Comparison of ENCODE assay signal across 8 cellular contexts in the genomic region with DNA sequence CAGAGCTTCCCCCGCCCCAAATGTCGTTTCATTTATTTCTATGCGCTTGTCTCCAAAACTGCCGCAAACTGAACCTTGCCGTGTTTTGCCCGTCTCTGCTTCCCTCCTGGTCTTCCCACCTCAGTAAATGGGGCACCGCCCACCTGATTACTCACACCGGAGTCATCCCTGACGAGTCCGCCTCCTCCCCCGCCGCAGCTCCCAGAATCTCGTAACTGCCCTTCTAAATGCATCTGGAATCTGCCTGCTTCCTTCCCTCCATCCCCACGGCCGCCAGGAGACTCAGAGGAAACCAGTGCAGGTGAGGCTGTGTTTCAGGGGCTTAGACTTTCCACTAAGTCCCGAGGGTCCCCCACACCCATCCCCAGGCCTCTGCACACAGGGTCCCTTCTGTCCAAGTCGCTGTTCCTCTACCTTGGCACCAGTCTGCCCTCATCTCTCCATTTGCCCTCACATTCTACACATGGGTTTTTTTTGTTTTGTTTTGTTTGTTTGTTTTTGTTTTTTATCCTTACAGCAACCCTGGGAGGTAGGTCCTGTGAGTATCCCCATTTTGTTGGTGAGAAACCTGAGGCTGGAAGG.
DNase-seq lines count a peak whose midpoint lies in the region; ATAC-seq and TF ChIP-seq lines count a peak whose summit lies in the region.

No MANE protein-coding gene starts in this region.

- H3K9me3 ChIP-seq in IMR-90 (ENCODE audit: control insufficient read depth, insufficient read depth, low read length) = peaks cover 7% of the 10 kb centered on the region; the same call in 1 of the 2 replicates
- H3K9me3 ChIP-seq in naive thymus-derived CD4-positive, alpha-beta T cell (ENCODE audit: control insufficient read depth in 2 of 3, low read length in 3 of 3) = no peaks in the 10 kb centered on the region

- H3K4me1 Mint-ChIP-seq in nephron progenitor cell = peaks cover 19% of the 10 kb centered on the region
- H3K4me1 Mint-ChIP-seq in naive thymus-derived CD4-positive, alpha-beta T cell = no peaks in the 10 kb centered on the region

- WGBS in IMR-90 (ENCODE audit: extremely low coverage in 2 of 2, insufficient read length in 1 of 2), 2 experiments = 37% methylated on average over 2 of the region's 17 CpGs; no CpG with 5 or more reads in 1 of the 2 experiments

- 0 out of 2 replicates have a peak overlapping the region, but pooled peaks have one; percentile 14 for H2BK20ac ChIP-seq in IMR-90 (ENCODE audit: low read depth, low read length)

- H4K91ac ChIP-seq in IMR-90 (ENCODE audit: insufficient read depth, low read depth, low read length) = no peak overlapping the region

- no peak overlapping the region for H2BK120ac ChIP-seq in IMR-90 (ENCODE audit: low read depth, low read length)

- ATAC-seq in IMR-90 (ENCODE audit: low read depth) = peak; percentile 82
- ATAC-seq in naive thymus-derived CD4-positive, alpha-beta T cell = no peak
- no peak for ATAC-seq in HG03196 (IDR thresholded peaks at IDR 0.05; ENCODE audit: unreplicated experiment)

- no peaks in the 10 kb centered on the region for H3K9me1 ChIP-seq in IMR-90 (ENCODE audit: insufficient read depth, low read length)

- CTCF ChIA-PET in IMR-90 (lab: Yijun Ruan, JAX) = no interaction called here
- CTCF ChIA-PET in naive thymus-derived CD4-positive, alpha-beta T cell (lab: Charles Lee) = no interaction called here

- H3K4me3 ChIP-seq in IMR-90 (ENCODE audit: insufficient read depth, low read depth, low read length) = no peak overlapping the region
- H3K4me3 ChIP-seq in naive thymus-derived CD4-positive, alpha-beta T cell (ENCODE audit: low read length) = no peak overlapping the region

- no peaks in the 10 kb centered on the region for H3K36me3 ChIP-seq in IMR-90 (ENCODE audit: control insufficient read depth, insufficient read depth, low read length)
- no peaks in the 10 kb centered on the region for H3K36me3 ChIP-seq in naive thymus-derived CD4-positive, alpha-beta T cell (ENCODE audit: control insufficient read depth in 2 of 3, insufficient read depth in 3 of 3, low read length in 3 of 3)

- H3K18ac ChIP-seq in IMR-90 (ENCODE audit: low read depth, low read length) = no peak overlapping the region

- POLR2A ChIA-PET in IMR-90 (lab: Charles Lee; ENCODE audit: unreplicated experiment) = no interaction called here
- POLR2A ChIA-PET in naive thymus-derived CD4-positive, alpha-beta T cell (lab: Charles Lee) = no interaction called here

- no peak overlapping the region for H3K23ac ChIP-seq in IMR-90 (ENCODE audit: low read depth, low read length)

- H3K27ac ChIP-seq in IMR-90 (ENCODE audit: insufficient read depth, low read length) (no peak overlapping the region), caudate nucleus (ENCODE audit: low read depth, low read length) (no peak overlapping the region)
- H3K27ac ChIP-seq in naive thymus-derived CD4-positive, alpha-beta T cell (ENCODE audit: low read depth, low read length) = no peak overlapping the region

- TF ChIP-seq CTCF in IMR-90 (conservative IDR thresholded peaks at IDR 0.05; ENCODE audit: low read depth, low read length) (no peak), nephron progenitor cell (IDR thresholded peaks at IDR 0.05) (no peak)

- no peaks in the 10 kb centered on the region for H3K36me3 Mint-ChIP-seq in nephron progenitor cell (ENCODE audit: low read depth)
- H3K36me3 Mint-ChIP-seq in naive thymus-derived CD4-positive, alpha-beta T cell = peaks cover 0 to 7% (median 0%) of the 10 kb centered on the region in 5 donors

- H3K4me1 ChIP-seq in IMR-90 (ENCODE audit: control insufficient read depth, insufficient read depth, low read length) = 0 out of 2 replicates have a peak, but pooled peaks cover 2% of the 10 kb centered on the region
- no peaks in the 10 kb centered on the region for H3K4me1 ChIP-seq in naive thymus-derived CD4-positive, alpha-beta T cell (ENCODE audit: control insufficient read depth in 2 of 2, insufficient read depth in 2 of 2, low read length in 2 of 2)

- DNase-seq in EL (peak; percentile 86), IMR-90 (peak; percentile 81), caudate nucleus (lab: John Stamatoyannopoulos, UW) (peak in 44 of 61 donors; percentile 2 to 90 (median 46)), nephron progenitor cell (peak; percentile 40), NCI-H187 treated with DMSO at 0.1 percent for 48 hours (lab: John Stamatoyannopoulos, UW) (no peak), OCI-M1 (lab: John Stamatoyannopoulos, UW) (no peak)
- DNase-seq in naive thymus-derived CD4-positive, alpha-beta T cell = no peak

- H3K27me3 ChIP-seq in IMR-90 (ENCODE audit: control insufficient read depth, insufficient read depth, low read length) = peaks cover 20% of the 10 kb centered on the region
- no peaks in the 10 kb centered on the region for H3K27me3 ChIP-seq in naive thymus-derived CD4-positive, alpha-beta T cell (ENCODE audit: control insufficient read depth in 2 of 2, insufficient read depth in 2 of 2, low read length in 2 of 2)

- no peak overlapping the region for H3K27ac Mint-ChIP-seq in nephron progenitor cell
- H3K27ac Mint-ChIP-seq in naive thymus-derived CD4-positive, alpha-beta T cell = peak overlapping the region in 1 of 9 donors; percentile 51

- H3K14ac ChIP-seq in IMR-90 (replicated peaks; ENCODE audit: low read depth, low read length) = no peak overlapping the region

- no peak overlapping the region for H4K8ac ChIP-seq in IMR-90 (ENCODE audit: low read depth in 2 of 2, low read length in 2 of 2)

- H4K5ac ChIP-seq in IMR-90 (ENCODE audit: low read depth, low read length) = no peak overlapping the region

- H4K20me1 ChIP-seq in IMR-90 (ENCODE audit: insufficient read depth, low read length) = no peaks in the 10 kb centered on the region

- TF ChIP-seq POLR2A in IMR-90 (IDR thresholded peaks at IDR 0.05; ENCODE audit: low read depth, low read length) = no peak

- dilution Hi-C loops in IMR-90 (cut with HindIII; ENCODE audit: low sequenced_read_pairs, unreplicated experiment) = no loop called here

- H2AK5ac ChIP-seq in IMR-90 (ENCODE audit: low read depth, low read length) = 0 out of 2 replicates have a peak overlapping the region, but pooled peaks have one; percentile 20

- H2AFZ ChIP-seq in IMR-90 (replicated peaks; ENCODE audit: low read length, poor library complexity) = peak overlapping the region; percentile 71

- no TSS peak for BruUV-seq in IMR-90 (replicated peaks; lab: Mats Ljungman, UMichigan)

- no peak overlapping the region for H3K4me2 ChIP-seq in IMR-90 (ENCODE audit: low read depth, low read length)

- peak overlapping the region; percentile 37; the same call in 1 of the 3 replicates for H2BK15ac ChIP-seq in IMR-90 (ENCODE audit: low read depth, low read length)

- H3K9me3 Mint-ChIP-seq in nephron progenitor cell = peaks cover 20% of the 10 kb centered on the region
- H3K9me3 Mint-ChIP-seq in naive thymus-derived CD4-positive, alpha-beta T cell = peaks cover 0 to 10% (median 2%) of the 10 kb centered on the region in 11 donors

- intact Hi-C loops in IMR-90 (cut with micrococcal nuclease) = no loop called here
- intact Hi-C loops in naive thymus-derived CD4-positive, alpha-beta T cell (cut with micrococcal nuclease) = no loop called here

- in situ Hi-C loops in IMR-90 (cut with MboI; ENCODE audit: low sequenced_read_pairs) = no loop called here

- no peak overlapping the region for H3K9ac ChIP-seq in IMR-90 (ENCODE audit: low read depth, low read length)

- H3K4ac ChIP-seq in IMR-90 (ENCODE audit: low read depth, low read length) = no peak overlapping the region

- H3K4me3 Mint-ChIP-seq in nephron progenitor cell = peak overlapping the region; percentile 32
- H3K4me3 Mint-ChIP-seq in naive thymus-derived CD4-positive, alpha-beta T cell = no peak overlapping the region

- H3K27me3 Mint-ChIP-seq in nephron progenitor cell (ENCODE audit: low read depth, poor library complexity) = peaks cover 83% of the 10 kb centered on the region
- H3K27me3 Mint-ChIP-seq in naive thymus-derived CD4-positive, alpha-beta T cell = peaks cover 29 to 45% (median 37%) of the 10 kb centered on the region in 5 donors

- H2AK9ac ChIP-seq in IMR-90 (replicated peaks; ENCODE audit: low read depth, low read length, poor library complexity) = peak overlapping the region; percentile 57

- TF ChIP-seq RAD21 in IMR-90 (IDR thresholded peaks at IDR 0.05; ENCODE audit: low read length) = no peak

- no peak overlapping the region for H2BK5ac ChIP-seq in IMR-90 (ENCODE audit: low read depth, low read length, poor library complexity, severe bottlenecking)

- no peak overlapping the region for H3K56ac ChIP-seq in IMR-90 (ENCODE audit: extremely low read depth, insufficient read depth, low read length)

- no peaks in the 10 kb centered on the region for H3K79me1 ChIP-seq in IMR-90 (ENCODE audit: low read depth in 1 of 2, low read length in 2 of 2)

TF ChIP-seq in IMR-90, 13 proteins besides CTCF, POLR2A, EP300 and RAD21:
- no peak for TF ChIP-seq RCOR1 (IDR thresholded peaks at IDR 0.05; ENCODE audit: insufficient replicate concordance, low read length)
- peak; percentile 78 for TF ChIP-seq FOS (IDR thresholded peaks at IDR 0.05; ENCODE audit: low read depth, low read length)
- TF ChIP-seq SMC3 (IDR thresholded peaks at IDR 0.05; ENCODE audit: low read depth, low read length) = no peak
- 0 out of 2 replicates have a peak, but pooled peaks have one; percentile 12 for TF ChIP-seq MAZ (IDR thresholded peaks at IDR 0.05; ENCODE audit: borderline replicate concordance, low read depth, low read length)

Comparison
In these comparisons a context has a peak if more than half of its experiments do, and no peak if none do; other contexts are left out.
1. DNase-seq: peak in EL (single experiment), IMR-90 (single experiment), caudate nucleus (44 of 61) and nephron progenitor cell (single experiment); none in NCI-H187 treated with DMSO at 0.1 percent for 48 hours (single experiment), naive thymus-derived CD4-positive, alpha-beta T cell (0 of 9) and OCI-M1 (single experiment).